23 cellular contexts compared by ENCODE assay signal in the genomic region with DNA sequence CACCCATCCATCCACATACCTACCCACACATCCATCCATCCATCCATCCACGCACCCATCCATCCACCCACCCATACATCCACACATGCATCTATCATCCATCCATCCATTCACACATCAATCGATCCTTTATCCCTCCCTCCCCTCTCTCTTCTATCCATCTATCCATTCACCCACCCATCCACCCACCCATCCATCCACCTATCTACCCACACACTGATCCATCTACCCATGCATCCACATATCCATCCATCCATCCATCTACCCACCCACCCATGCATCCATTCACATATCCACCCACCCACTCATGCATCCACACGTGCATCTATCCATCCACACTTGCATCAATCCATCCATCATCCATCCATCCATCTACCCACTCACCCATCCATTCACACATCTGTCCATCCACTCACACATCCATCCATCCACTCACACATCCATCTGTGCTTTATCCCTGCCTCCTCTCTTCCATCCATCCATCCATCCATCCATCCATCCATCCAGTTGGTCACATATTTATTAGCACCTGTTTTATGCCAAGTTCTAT.
"Had no signal": no experiment of that assay in that cellular context is flagged by ENCODE, and none has a peak within 500 bp of the region (broad histone marks: within the 10 kb centered on the region; RNA-seq: fewer than 3 reads in every experiment).

No MANE protein-coding gene starts in this region.

- DNase-seq: Karpas-422, KG1, MM.1S, NCI-H1105, NCI-H1417 treated with DMSO at 0.1 percent for 48 hours, NCI-H146, NCI-H1694 treated with DMSO at 0.1 percent for 48 hours, NCI-H1930, NCI-H2081, NCI-H2107, NCI-H226, NCI-H446, NCI-H510A, NCI-H524 treated with DMSO at 0.1 percent for 48 hours, NCI-H69, NCI-H774, Right ventricle myocardium superior, RPMI8226, SIG-M5 had no signal

- H3K4me3 ChIP-seq: SJSA1, SK-N-MC had no signal

- FAIRE-seq: HepG2, RCC 7860 had no signal

- H3K27ac ChIP-seq: SJSA1, SK-N-MC had no signal

- H3K36me3 ChIP-seq: SJSA1 had no signal

- ATAC-seq: HepG2 had no signal

- H3K27me3 ChIP-seq: SJSA1 had no signal
